1 cellular context compared by ENCODE assay signal in genomic region chr3:123960791-123961507, GRCh38.
A peak's percentile ranks its signal among the peaks of the same experiment; 100 is the strongest.
TF ChIP-seq lines count a peak whose summit lies in the region.

CCDC14 (minus strand) TSS chr3:123961229; CDS start chr3:123961173, 56 bp downstream.

TF ChIP-seq in WTC11, 78 proteins besides CTCF, POLR2A, EP300 and RAD21 (continued from another document):
- no peak for TF ChIP-seq ZNF281 (CRISPR knock-in tag; IDR thresholded peaks at IDR 0.05)
- no peak for TF ChIP-seq IRF2 (CRISPR knock-in tag; IDR thresholded peaks at IDR 0.05; ENCODE audit: borderline replicate concordance, low read depth)
- TF ChIP-seq JAZF1 (CRISPR knock-in tag; IDR thresholded peaks at IDR 0.05): no peak
- no peak for TF ChIP-seq ATF3 (CRISPR knock-in tag; conservative IDR thresholded peaks at IDR 0.05)
- TF ChIP-seq ZNF671 (CRISPR knock-in tag; IDR thresholded peaks at IDR 0.05): no peak
- no peak for TF ChIP-seq PRRX2 (CRISPR knock-in tag; IDR thresholded peaks at IDR 0.05)
- peak; percentile 41; the same call in 1 of the 2 replicates for TF ChIP-seq AFF4 (CRISPR knock-in tag; IDR thresholded peaks at IDR 0.05; ENCODE audit: borderline replicate concordance)
- TF ChIP-seq NR2C2 (CRISPR knock-in tag; IDR thresholded peaks at IDR 0.05): no peak
- TF ChIP-seq ZBTB21 (CRISPR knock-in tag; IDR thresholded peaks at IDR 0.05; ENCODE audit: borderline replicate concordance): 0 out of 2 replicates have a peak, but pooled peaks have one; percentile 62
- TF ChIP-seq ARID4B (CRISPR knock-in tag; IDR thresholded peaks at IDR 0.05; ENCODE audit: borderline replicate concordance): no peak
- no peak for TF ChIP-seq NFATC4 (CRISPR knock-in tag; IDR thresholded peaks at IDR 0.05)
- no peak for TF ChIP-seq PREB (CRISPR knock-in tag; IDR thresholded peaks at IDR 0.05; ENCODE audit: borderline replicate concordance)
- TF ChIP-seq NFYB (CRISPR knock-in tag; conservative IDR thresholded peaks at IDR 0.05; ENCODE audit: low read depth): 0 out of 2 replicates have a peak, but pooled peaks have one; percentile 11
- no peak for TF ChIP-seq RORB (CRISPR knock-in tag; IDR thresholded peaks at IDR 0.05)
- TF ChIP-seq ZMAT4 (CRISPR knock-in tag; IDR thresholded peaks at IDR 0.05): no peak
- TF ChIP-seq ZNF263 (CRISPR knock-in tag; IDR thresholded peaks at IDR 0.05; ENCODE audit: low read depth): no peak
